Comparison of ENCODE assay signal across 1 cellular context in genomic region chr19:6738726-6739389, GRCh38.
TF ChIP-seq lines count a peak whose summit lies in the region.

No MANE protein-coding gene starts in this region.

TF ChIP-seq in endothelial cell of umbilical vein, 7 proteins besides CTCF, POLR2A, EP300 and RAD21:
- TF ChIP-seq GATA2 (IDR thresholded peaks at IDR 0.05; ENCODE audit: insufficient read depth, insufficient read length, low read depth, low read length) (no peak), POLR2AphosphoS5 (IDR thresholded peaks at IDR 0.05; ENCODE audit: insufficient read depth, low read depth, low read length) (no peak), EZH2 (IDR thresholded peaks at IDR 0.05; ENCODE audit: borderline replicate concordance, low read depth, low read length, severe bottlenecking) (no peak), FOS (IDR thresholded peaks at IDR 0.05; ENCODE audit: borderline replicate concordance, insufficient read depth, low read length) (no peak), JUN (IDR thresholded peaks at IDR 0.05; ENCODE audit: borderline replicate concordance, insufficient read depth, insufficient read length, low read depth) (no peak), MYC (IDR thresholded peaks at IDR 0.05; ENCODE audit: low read depth, low read length) (no peak)
- TF ChIP-seq, protein P1, sequence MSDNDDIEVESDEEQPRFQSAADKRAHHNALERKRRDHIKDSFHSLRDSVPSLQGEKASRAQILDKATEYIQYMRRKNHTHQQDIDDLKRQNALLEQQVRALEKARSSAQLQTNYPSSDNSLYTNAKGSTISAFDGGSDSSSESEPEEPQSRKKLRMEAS (IDR thresholded peaks at IDR 0.05; ENCODE audit: insufficient read depth, insufficient read length) = no peak
